In the genomic region with DNA sequence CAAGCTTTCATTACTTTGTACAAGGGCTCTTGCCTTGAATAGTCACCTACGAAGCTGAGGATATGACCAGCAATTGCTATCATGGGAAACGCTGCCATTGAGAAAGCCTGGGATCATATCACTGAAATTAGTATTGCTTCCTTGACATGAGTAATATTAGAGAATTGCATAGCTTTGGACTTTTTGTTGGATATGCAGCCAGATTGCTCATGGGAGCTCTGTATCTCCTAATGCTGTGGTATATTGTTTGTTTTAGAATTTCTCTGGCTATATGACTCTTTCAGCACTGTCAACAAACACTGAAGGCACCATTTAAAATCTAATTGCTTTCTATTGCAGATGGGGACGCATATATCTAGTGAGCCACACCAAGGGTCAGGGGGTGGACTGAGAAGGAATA, we compare ENCODE assay signal across 23 cellular contexts.
"Had no signal": no experiment of that assay in that cellular context is flagged by ENCODE, and none has a peak within 500 bp of the region (broad histone marks: within the 10 kb centered on the region; RNA-seq: fewer than 3 reads in every experiment).

No MANE protein-coding gene starts in this region.

- ATAC-seq: natural killer cell treated with Interleukin-12 subunit alpha and Interleukin-12 subunit beta and Interleukin-15 and Interleukin-18, amount 100 ng/mL, for 72 hours; psoas muscle; right cardiac atrium; right lobe of liver; stimulated activated effector memory CD8-positive, alpha-beta T cell treated with anti-CD3 and anti-CD28 coated beads, Interleukin-12 subunit alpha, Interleukin-12 subunit beta, amount 100 ng/mL, for 72 hours; stimulated activated naive B cell treated with anti-CD40 and anti-IgM and Interleukin-4, amounts not matched to agents 10 μg/mL and 1 μg/mL and 100 μg/mL, for 72 hours had no signal

- DNase-seq: nephron progenitor cell; ovary; posterior cingulate gyrus; psoas muscle; right cardiac atrium; right lobe of liver; sigmoid colon; small intestine; stimulated activated CD4-positive, alpha-beta T cell treated with anti-CD3 and anti-CD28 coated beads, Interleukin-15, amount 100 ng/mL, for 24 hours; stimulated activated CD4-positive, alpha-beta T cell treated with anti-CD3 and anti-CD28 coated beads, Interleukin-2, amount 100 ng/mL, for 24 hours; stimulated activated CD4-positive, alpha-beta T cell treated with anti-CD3 and anti-CD28 coated beads, Interleukin-2, amount 100 ng/mL, for 48 hours; stimulated activated CD4-positive, alpha-beta T cell treated with anti-CD3 and anti-CD28 coated beads, Interleukin-4, amount 100 ng/mL, for 24 hours; stimulated activated naive B cell treated with anti-CD40 and anti-IgM and Interleukin-4, amounts not matched to agents 10 μg/mL and 1 μg/mL and 100 μg/mL, for 72 hours; stimulated activated naive CD4-positive, alpha-beta T cell treated with Interleukin-2 at 50 U/mL for 16 hours; stomach; thyroid gland; trophoblast cell; upper lobe of left lung had no signal

- H3K4me3 ChIP-seq: ovary, psoas muscle, right lobe of liver, sigmoid colon, stomach, thoracic aorta, thyroid gland, tibial nerve, upper lobe of left lung, vagina had no signal
